8 cellular contexts compared by ENCODE assay signal in genomic region chr12:62603811-62604098, GRCh38.
DNase-seq lines count a peak whose midpoint lies in the region; ATAC-seq and TF ChIP-seq lines count a peak whose summit lies in the region.

No MANE protein-coding gene starts in this region.

- peak overlapping the region; percentile 98 for H3K27ac Mint-ChIP-seq in activated CD8-positive, alpha-beta T cell treated with anti-CD3 and anti-CD28 coated beads for 36 hours

- H3K4me1 Mint-ChIP-seq in activated CD8-positive, alpha-beta T cell treated with anti-CD3 and anti-CD28 coated beads for 36 hours (ENCODE audit: low read depth) = peaks cover 39% of the 10 kb centered on the region

- peak overlapping the region; percentile 95 for H3K4me3 Mint-ChIP-seq in activated CD8-positive, alpha-beta T cell treated with anti-CD3 and anti-CD28 coated beads for 36 hours

- POLR2A ChIA-PET in HEK293 (lab: Yijun Ruan, JAX) = interaction anchor here (1.2 to 1.7 kb wide), 4 partner anchors 11 to 200 kb away, joined by 3 to 7 read pairs (median 5); no protein-coding TSS in a partner anchor
- POLR2A ChIA-PET in activated CD8-positive, alpha-beta T cell treated with anti-CD3 and anti-CD28 coated beads for 36 hours (lab: Charles Lee) = interaction anchor here (0.6 to 2.4 kb wide), 15 partner anchors 8 to 190 kb away, joined by 3 to 10 read pairs (median 3); partner anchors contain the start of gene MON2

- H3K36me3 Mint-ChIP-seq in activated CD8-positive, alpha-beta T cell treated with anti-CD3 and anti-CD28 coated beads for 36 hours (ENCODE audit: low read depth) = peaks cover 11% of the 10 kb centered on the region

- peaks cover 49% of the 10 kb centered on the region for H3K79me2 ChIP-seq in smooth muscle cell (ENCODE audit: low read depth)

- TF ChIP-seq CTCF in HEK293 (tag by site-specific recombination; IDR thresholded peaks at IDR 0.05) = no peak
- TF ChIP-seq CTCF in activated CD8-positive, alpha-beta T cell treated with anti-CD3 and anti-CD28 coated beads for 36 hours (IDR thresholded peaks at IDR 0.05) = no peak
- TF ChIP-seq CTCF in smooth muscle cell (IDR thresholded peaks at IDR 0.05; ENCODE audit: borderline replicate concordance, insufficient read depth, poor library complexity, severe bottlenecking) = no peak

- WGBS in iPS DF 6.9 (ENCODE audit: insufficient coverage, insufficient read length) = no CpG with 5 or more reads among the region's 14 CpGs
- under 1% methylated on average over 14 of the region's 14 CpGs for WGBS in smooth muscle cell (ENCODE audit: low lambda C conversion rate)

- no peak for DNase-seq in activated CD8-positive, alpha-beta T cell treated with anti-CD3 and anti-CD28 coated beads for 36 hours
- DNase-seq in iPS DF 6.9 (ENCODE audit: low read depth, low spot score) (no peak), smooth muscle cell (lab: John Stamatoyannopoulos, UW; ENCODE audit: unreplicated experiment) (no peak), Kasumi-1 (lab: John Stamatoyannopoulos, UW) (no peak), NCI-H345 (lab: John Stamatoyannopoulos, UW) (no peak)

- no peak overlapping the region for H2AFZ ChIP-seq in smooth muscle cell (ENCODE audit: low read depth)

- no peak for ATAC-seq in activated CD8-positive, alpha-beta T cell treated with anti-CD3 and anti-CD28 coated beads for 36 hours
- no peak for ATAC-seq in HG03095 (IDR thresholded peaks at IDR 0.05; ENCODE audit: unreplicated experiment)
- ATAC-seq in HG02588 (IDR thresholded peaks at IDR 0.05; ENCODE audit: unreplicated experiment) = no peak

- H3K4me1 ChIP-seq in HEK293 (ENCODE audit: control insufficient read depth, insufficient read depth, low read length) (peaks cover 3% of the 10 kb centered on the region; the same call in 1 of the 2 replicates), iPS DF 6.9 (ENCODE audit: control insufficient read depth, insufficient read depth, low read length) (peaks cover under 1% of the 10 kb centered on the region; the same call in 1 of the 2 replicates), smooth muscle cell (ENCODE audit: low read depth) (peaks cover 28% of the 10 kb centered on the region)

- H3K27me3 Mint-ChIP-seq in activated CD8-positive, alpha-beta T cell treated with anti-CD3 and anti-CD28 coated beads for 36 hours = no peaks in the 10 kb centered on the region

- intact Hi-C loops in activated CD8-positive, alpha-beta T cell treated with anti-CD3 and anti-CD28 coated beads for 36 hours (cut with micrococcal nuclease) = loop anchor here (2.0 to 5.0 kb wide), 3 partner anchors 39 to 343 kb away; partner anchors contain the start of gene USP15

- peak overlapping the region; percentile 98 for H3K4me2 ChIP-seq in smooth muscle cell

- peaks cover 7% of the 10 kb centered on the region for H3F3A ChIP-seq in smooth muscle cell (ENCODE audit: low read depth)

- CTCF ChIA-PET in HEK293 (lab: Yijun Ruan, JAX) = interaction anchor here (0.6 to 2.0 kb wide), 4 partner anchors 18 to 465 kb away, joined by 3 to 9 read pairs (median 3); no protein-coding TSS in a partner anchor
- CTCF ChIA-PET in activated CD8-positive, alpha-beta T cell treated with anti-CD3 and anti-CD28 coated beads for 36 hours (lab: Charles Lee) = interaction anchor here (1.1 to 2.6 kb wide), 7 partner anchors 10 to 196 kb away, joined by 3 to 15 read pairs (median 7); no protein-coding TSS in a partner anchor

- peak overlapping the region; percentile 99 for H3K9ac ChIP-seq in smooth muscle cell (ENCODE audit: low read depth)

- H4K20me1 ChIP-seq in smooth muscle cell (ENCODE audit: low read depth) = peaks cover 45% of the 10 kb centered on the region

- H3K27ac ChIP-seq in HEK293 (ENCODE audit: extremely low read depth, low read depth, low read length) (peak overlapping the region; percentile 92; the same call in 1 of the 2 replicates), iPS DF 6.9 (ENCODE audit: low read length) (no peak overlapping the region), smooth muscle cell (ENCODE audit: low read depth) (peak overlapping the region; percentile 100)

- H3K4me3 ChIP-seq in HEK293 (ENCODE audit: low read depth, low read length) (peak overlapping the region; percentile 84), iPS DF 6.9 (ENCODE audit: low read length) (peak overlapping the region; percentile 71; the same call in 1 of the 2 replicates), smooth muscle cell (peak overlapping the region; percentile 90)

- H3K36me3 ChIP-seq in HEK293 (ENCODE audit: control insufficient read depth in 2 of 2, insufficient read depth in 1 of 2, low read length in 2 of 2) (no peaks in the 10 kb centered on the region), iPS DF 6.9 (ENCODE audit: control insufficient read depth, insufficient read depth, low read length) (no peaks in the 10 kb centered on the region), smooth muscle cell (ENCODE audit: low read depth) (no peaks in the 10 kb centered on the region)

- H3K9me3 ChIP-seq in HEK293 (ENCODE audit: control insufficient read depth, insufficient read depth, low read depth, low read length) = no peaks in the 10 kb centered on the region
- no peaks in the 10 kb centered on the region for H3K9me3 ChIP-seq in iPS DF 6.9 (ENCODE audit: control insufficient read depth, insufficient read depth, low read length)
- no peaks in the 10 kb centered on the region for H3K9me3 ChIP-seq in smooth muscle cell (replicated peaks; ENCODE audit: low read depth)

- H3K27me3 ChIP-seq in iPS DF 6.9 (ENCODE audit: control insufficient read depth, insufficient read depth, low read length) = no peaks in the 10 kb centered on the region
- H3K27me3 ChIP-seq in smooth muscle cell (ENCODE audit: low read depth) = no peaks in the 10 kb centered on the region

- no peaks in the 10 kb centered on the region for H3K9me3 Mint-ChIP-seq in activated CD8-positive, alpha-beta T cell treated with anti-CD3 and anti-CD28 coated beads for 36 hours

TF ChIP-seq in HEK293, 187 proteins besides CTCF, POLR2A, EP300 and RAD21:
- no peak for TF ChIP-seq ZNF585B (tag by site-specific recombination; IDR thresholded peaks at IDR 0.05)
- 0 out of 2 replicates have a peak, but pooled peaks have one; percentile 3 for TF ChIP-seq ZNF335 (tag by site-specific recombination; conservative IDR thresholded peaks at IDR 0.05)
